Comparison of ENCODE assay signal across 8 cellular contexts in genomic region chr6:33201935-33202334, GRCh38. TPM values are rescaled to one million over a fixed set of nuclear protein-coding genes. Genes with fewer than 3 reads are reported as not detected.
A peak's percentile ranks its signal among the peaks of the same experiment; 100 is the strongest.
DNase-seq lines count a peak whose midpoint lies in the region; ATAC-seq and TF ChIP-seq lines count a peak whose summit lies in the region.

No MANE protein-coding gene starts in this region.

- intact Hi-C loops in right lobe of liver (cut with DNase I) (no loop called here), tibial artery (cut with DNase I; ENCODE audit: low total_unique reads) (loop anchor here (5.0 kb wide), 1 partner anchor 305 kb away; no protein-coding TSS in a partner anchor)

- H3K4me3 Mint-ChIP-seq in activated T-cell treated with anti-CD3 and anti-CD28 coated beads, Interleukin-2, amount 50 U/mL, for 24 hours = peak overlapping the region; percentile 98
- peak overlapping the region; percentile 99 for H3K4me3 Mint-ChIP-seq in activated naive CD8-positive, alpha-beta T cell treated with anti-CD3 and anti-CD28 coated beads, Interleukin-2, amount 50 U/mL, for 24 hours

- peaks cover 76% of the 10 kb centered on the region for H3K36me3 Mint-ChIP-seq in activated T-cell treated with anti-CD3 and anti-CD28 coated beads, Interleukin-2, amount 50 U/mL, for 24 hours (ENCODE audit: low read depth)
- peaks cover 39% of the 10 kb centered on the region for H3K36me3 Mint-ChIP-seq in activated naive CD8-positive, alpha-beta T cell treated with anti-CD3 and anti-CD28 coated beads, Interleukin-2, amount 50 U/mL, for 24 hours (ENCODE audit: low read depth)

- H3K27me3 Mint-ChIP-seq in activated T-cell treated with anti-CD3 and anti-CD28 coated beads, Interleukin-2, amount 50 U/mL, for 24 hours = no peaks in the 10 kb centered on the region
- no peaks in the 10 kb centered on the region for H3K27me3 Mint-ChIP-seq in activated naive CD8-positive, alpha-beta T cell treated with anti-CD3 and anti-CD28 coated beads, Interleukin-2, amount 50 U/mL, for 24 hours

- no peak for ATAC-seq in activated naive CD8-positive, alpha-beta T cell treated with anti-CD3 and anti-CD28 coated beads, Interleukin-2, amount 50 U/mL, for 24 hours
- ATAC-seq in right lobe of liver = no peak

- H3K27ac ChIP-seq in right lobe of liver = no peak overlapping the region
- peak overlapping the region in 1 of 2 donors; percentile 93 for H3K27ac ChIP-seq in tibial artery

- H3K36me3 ChIP-seq in right lobe of liver (peaks cover 0 to 25% (median 12%) of the 10 kb centered on the region in 4 donors), tibial artery (peaks cover 17 to 34% (median 23%) of the 10 kb centered on the region in 3 donors)

- H3K9me3 Mint-ChIP-seq in activated T-cell treated with anti-CD3 and anti-CD28 coated beads, Interleukin-2, amount 50 U/mL, for 24 hours = no peaks in the 10 kb centered on the region
- no peaks in the 10 kb centered on the region for H3K9me3 Mint-ChIP-seq in activated naive CD8-positive, alpha-beta T cell treated with anti-CD3 and anti-CD28 coated beads, Interleukin-2, amount 50 U/mL, for 24 hours

- WGBS in right lobe of liver (ENCODE audit: insufficient coverage, low coverage, low lambda C conversion rate, missing lambda C conversion rate) = 92% methylated on average over 4 of the region's 6 CpGs

- peaks cover 3 to 59% (median 24%) of the 10 kb centered on the region in 4 donors for H3K4me1 ChIP-seq in right lobe of liver
- H3K4me1 ChIP-seq in tibial artery = peaks cover 0 to 72% (median 60%) of the 10 kb centered on the region in 4 donors

- TF ChIP-seq CTCF in right lobe of liver (IDR thresholded peaks at IDR 0.05) (no peak), tibial artery (IDR thresholded peaks at IDR 0.05) (no peak)

- H3K4me1 Mint-ChIP-seq in activated T-cell treated with anti-CD3 and anti-CD28 coated beads, Interleukin-2, amount 50 U/mL, for 24 hours (ENCODE audit: low read depth) = peaks cover 82% of the 10 kb centered on the region
- peaks cover 81% of the 10 kb centered on the region for H3K4me1 Mint-ChIP-seq in activated naive CD8-positive, alpha-beta T cell treated with anti-CD3 and anti-CD28 coated beads, Interleukin-2, amount 50 U/mL, for 24 hours

- H3K9me3 ChIP-seq in right lobe of liver = no peaks in the 10 kb centered on the region
- H3K9me3 ChIP-seq in tibial artery = no peaks in the 10 kb centered on the region

- TF ChIP-seq POLR2A in right lobe of liver (IDR thresholded peaks at IDR 0.05) = no peak

- H3K27me3 ChIP-seq in right lobe of liver = no peaks in the 10 kb centered on the region
- H3K27me3 ChIP-seq in tibial artery = no peaks in the 10 kb centered on the region

- DNase-seq in activated T-cell treated with anti-CD3 and anti-CD28 coated beads, Interleukin-2, amount 50 U/mL, for 24 hours = no peak
- DNase-seq in activated T-cell treated with anti-CD3 and anti-CD28 coated beads, Interleukin-2, amount 50 U/mL, for 1 hour = no peak
- DNase-seq in activated naive CD8-positive, alpha-beta T cell treated with anti-CD3 and anti-CD28 coated beads, Interleukin-2, amount 50 U/mL, for 24 hours = no peak
- DNase-seq in right lobe of liver = no peak
- DNase-seq in tibial artery = no peak
- DNase-seq in GDM1 (lab: John Stamatoyannopoulos, UW) = no peak
- DNase-seq in NCI-H82 (lab: John Stamatoyannopoulos, UW) = no peak
- no peak for DNase-seq in Kasumi-1 (lab: John Stamatoyannopoulos, UW)

- H3K4me3 ChIP-seq in right lobe of liver = peak overlapping the region; percentile 59 to 96 (median 88)
- H3K4me3 ChIP-seq in tibial artery = peak overlapping the region; percentile 80 to 95

- peak overlapping the region; percentile 99 for H3K27ac Mint-ChIP-seq in activated T-cell treated with anti-CD3 and anti-CD28 coated beads, Interleukin-2, amount 50 U/mL, for 24 hours
- peak overlapping the region; percentile 98 for H3K27ac Mint-ChIP-seq in activated naive CD8-positive, alpha-beta T cell treated with anti-CD3 and anti-CD28 coated beads, Interleukin-2, amount 50 U/mL, for 24 hours

RNA-seq across cellular contexts. Expression of gene SLC39A7, which starts 1.3 kb away (rescaled TPM):
- 10 to 100 TPM; 33.5 to 61.4 (median 50.1) TPM for total RNA-seq in right lobe of liver

RNA-seq across cellular contexts. Expression of gene RXRB, which starts 1.5 kb away (rescaled TPM):
- total RNA-seq in right lobe of liver = 10 to 100 TPM; 10.1 to 28.2 (median 17.7) TPM

RNA-seq across cellular contexts. Expression of gene HSD17B8, which starts 2.5 kb away (rescaled TPM):
- total RNA-seq in right lobe of liver = 10 to 100 TPM; 14.3 to 39.8 (median 33.8) TPM

RNA-seq across cellular contexts. Expression of gene RING1, which starts 6.4 kb away (rescaled TPM):
- total RNA-seq in right lobe of liver = 10 to 100 TPM in 4 of 6 experiments, 1 to 10 TPM in 2; 7.5 to 21.3 (median 19.7) TPM

RNA-seq across cellular contexts. Expression of gene COL11A2, which starts 9.7 kb away (rescaled TPM):
- 1 to 10 TPM in 1 of 6 experiments, under 1 TPM in 5; 0.06 to 1.4 (median 0.61) TPM for total RNA-seq in right lobe of liver
